In the genomic region with DNA sequence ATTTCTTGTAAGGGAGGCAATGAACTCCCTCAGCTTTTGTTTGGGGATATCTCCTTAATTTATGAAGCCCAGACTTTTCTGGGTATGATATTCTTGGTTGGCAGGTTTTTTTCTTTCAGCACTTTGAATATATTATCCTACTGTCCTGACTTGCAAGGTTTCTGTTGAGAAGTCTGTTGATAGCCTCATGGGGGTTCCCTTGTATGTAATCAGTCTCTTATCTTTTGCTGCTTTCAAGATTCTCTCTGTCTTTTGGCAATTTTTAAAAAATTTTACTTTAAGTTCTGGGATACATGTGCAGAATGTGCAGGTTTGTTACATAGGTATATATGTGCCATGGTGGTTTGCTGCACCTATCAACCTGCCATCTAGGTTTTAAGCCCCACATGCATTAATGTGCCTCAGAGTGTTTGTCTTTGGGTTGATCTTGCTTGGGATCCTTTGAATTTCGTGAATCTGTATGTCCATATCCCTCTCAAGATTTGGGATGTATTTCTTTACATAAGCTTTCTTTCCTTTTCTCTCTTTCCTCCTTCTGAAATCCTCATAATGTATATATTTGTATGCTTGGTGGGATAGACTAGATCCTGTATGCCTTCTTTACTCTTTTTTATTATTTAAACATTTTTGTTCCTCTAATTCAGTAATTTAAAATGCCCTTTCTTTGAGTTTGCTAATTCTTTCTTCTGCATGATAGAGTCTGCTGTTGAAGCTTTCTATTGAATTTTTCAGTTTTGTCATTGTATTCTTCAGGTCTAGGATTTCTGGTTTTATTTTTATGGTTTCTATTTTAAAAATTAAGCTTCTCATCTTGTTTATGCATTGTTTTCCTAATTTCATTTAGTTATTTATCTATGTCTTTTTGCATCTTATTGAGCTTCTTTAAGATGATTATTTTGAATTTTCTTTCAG, we compare ENCODE assay signal across 11 cellular contexts. TPM values are rescaled to one million over a fixed set of nuclear protein-coding genes. Genes with fewer than 3 reads are reported as not detected.
"Had no signal": no experiment of that assay in that cellular context is flagged by ENCODE, and none has a peak within 500 bp of the region (broad histone marks: within the 10 kb centered on the region; RNA-seq: fewer than 3 reads in every experiment).

No MANE protein-coding gene starts in this region.

- DNase-seq: H9, HCEC 1CT, IMR-90, Karpas-422, KBM-7 had no signal

- H3K27ac ChIP-seq: HL-60, KMS-11 had no signal

- H3K4me2 ChIP-seq: GM23338, KMS-11 had no signal

- H3K9ac ChIP-seq: KMS-11 had no signal

- H3K4me3 ChIP-seq: GM23338 had no signal

- ATAC-seq: GM23338 had no signal

- FAIRE-seq: H1, H54 had no signal

- H2AFZ ChIP-seq: GM23338 had no signal

RNA-seq across cellular contexts. Expression of gene KRT25, which starts 5.2 kb away (rescaled TPM):
- total RNA-seq: GM23338, H1, H9, HT1080, IMR-90 had no signal
- polyA plus RNA-seq: GM23338, H1, IMR-90 had no signal

RNA-seq across cellular contexts. Expression of gene KRT26, which starts 11.6 kb away (rescaled TPM):
- total RNA-seq: GM23338, H1, H9, HT1080, IMR-90 had no signal
- polyA plus RNA-seq: GM23338, H1, IMR-90 had no signal

RNA-seq across cellular contexts. Expression of gene KRT27, which starts 22.0 kb away (rescaled TPM):
- total RNA-seq: GM23338, H1, H9, HT1080, IMR-90 had no signal
- polyA plus RNA-seq: GM23338, H1, IMR-90 had no signal

RNA-seq across cellular contexts. Expression of gene KRT28, which starts 39.4 kb away (rescaled TPM):
- total RNA-seq: GM23338, H1, H9, HT1080, IMR-90 had no signal
- polyA plus RNA-seq: GM23338, H1, IMR-90 had no signal

RNA-seq across cellular contexts. Expression of gene KRT24, which starts 56.8 kb away (rescaled TPM):
- total RNA-seq: GM23338, H1, H9, HT1080, IMR-90 had no signal
- polyA plus RNA-seq: GM23338, H1, IMR-90 had no signal
